In genomic region chr1:235013512-235013911, GRCh38 we compare ENCODE assay signal across 15 cellular contexts.
DNase-seq lines count a peak whose midpoint lies in the region; ATAC-seq, FAIRE-seq and TF ChIP-seq lines count a peak whose summit lies in the region.
"Had no signal": no experiment of that assay in that cellular context is flagged by ENCODE, and none has a peak within 500 bp of the region (broad histone marks: within the 10 kb centered on the region; RNA-seq: fewer than 3 reads in every experiment).

No MANE protein-coding gene starts in this region.

- no peak for TF ChIP-seq CTCF in GM12878 (IDR thresholded peaks at IDR 0.05 in 2 of 3, conservative IDR thresholded peaks at IDR 0.05 in 1 of 3; ENCODE audit: control insufficient read depth in 2 of 3, extremely low read depth in 1 of 3, insufficient read depth in 1 of 3, low read depth in 3 of 3, low read length in 3 of 3)
- no peak for TF ChIP-seq CTCF in osteoblast (IDR thresholded peaks at IDR 0.05; ENCODE audit: extremely low read depth, low read depth, low read length)
- no peak for TF ChIP-seq CTCF in chondrocyte (IDR thresholded peaks at IDR 0.05)

- SMC1A ChIA-PET in GM12878 (lab: Charles Lee; ENCODE audit: uncharacterized antibody, unreplicated experiment): interaction anchor here (0.8 to 12.9 kb wide), 5 partner anchors 31 to 64 kb away, joined by 3 to 229 read pairs (median 3); no protein-coding TSS in a partner anchor

- WGBS in GM12878 (ENCODE audit: insufficient coverage, insufficient replicate concordance, low lambda C conversion rate, missing lambda C conversion rate): 83% methylated on average over 3 of the region's 3 CpGs

- peaks cover 5% of the 10 kb centered on the region for H3K27me3 Mint-ChIP-seq in CD4-positive, CD25-positive, alpha-beta regulatory T cell
- H3K27me3 Mint-ChIP-seq in IgD-negative memory B cell (no peaks in the 10 kb centered on the region), chondrocyte (ENCODE audit: low read depth) (no peaks in the 10 kb centered on the region)

- no peak overlapping the region for H3K9ac ChIP-seq in GM12878 (ENCODE audit: control insufficient read depth, insufficient read depth, low read length)

- peaks cover 0 to 9% (median 3%) of the 10 kb centered on the region in 7 donors for H3K9me3 Mint-ChIP-seq in CD4-positive, CD25-positive, alpha-beta regulatory T cell
- H3K9me3 Mint-ChIP-seq in IgD-negative memory B cell: no peaks in the 10 kb centered on the region
- H3K9me3 Mint-ChIP-seq in chondrocyte (ENCODE audit: low read depth): peaks cover 3% of the 10 kb centered on the region

- no peaks in the 10 kb centered on the region for H3K27me3 ChIP-seq in CD4-positive, CD25-positive, alpha-beta regulatory T cell (ENCODE audit: control insufficient read depth, insufficient read depth, low read length)
- H3K27me3 ChIP-seq in GM12878 (replicated peaks in 1 of 2; ENCODE audit: control insufficient read depth in 2 of 2, insufficient read depth in 2 of 2, low read length in 1 of 2) (no peaks in the 10 kb centered on the region), osteoblast (ENCODE audit: insufficient read depth, low read length) (no peaks in the 10 kb centered on the region)
- H3K27me3 ChIP-seq: Peyer's patch had no signal

- H3K27ac Mint-ChIP-seq in CD4-positive, CD25-positive, alpha-beta regulatory T cell: peak overlapping the region; percentile 95 to 98 (median 96)
- peak overlapping the region; percentile 85 to 98 (median 97) for H3K27ac Mint-ChIP-seq in IgD-negative memory B cell
- no peak overlapping the region for H3K27ac Mint-ChIP-seq in chondrocyte (ENCODE audit: unreplicated experiment)

- peak overlapping the region; percentile 94 for H3K27ac ChIP-seq in CD4-positive, CD25-positive, alpha-beta regulatory T cell (ENCODE audit: insufficient read depth, low read length, poor library complexity, severe bottlenecking)
- H3K27ac ChIP-seq in GM12878 (ENCODE audit: control insufficient read depth, insufficient read depth): peak overlapping the region; percentile 99
- H3K27ac ChIP-seq in osteoblast (ENCODE audit: low read depth, low read length): peak overlapping the region; percentile 97

- H3K36me3 Mint-ChIP-seq in CD4-positive, CD25-positive, alpha-beta regulatory T cell: no peaks in the 10 kb centered on the region
- H3K36me3 Mint-ChIP-seq in IgD-negative memory B cell (no peaks in the 10 kb centered on the region), chondrocyte (ENCODE audit: low read depth) (peaks cover 3% of the 10 kb centered on the region)

- RAD21 ChIA-PET in GM12878 (lab: Charles Lee; ENCODE audit: unreplicated experiment): interaction anchor here (0.9 to 11.3 kb wide), 7 partner anchors 35 to 411 kb away, joined by 3 to 257 read pairs (median 5); no protein-coding TSS in a partner anchor

- TF ChIP-seq EP300 in GM12878 (IDR thresholded peaks at IDR 0.05; ENCODE audit: borderline replicate concordance in 1 of 2, control insufficient read depth in 1 of 2, low read depth in 2 of 2, low read length in 2 of 2): no peak

- no peak for TF ChIP-seq POLR2A in GM12878 (IDR thresholded peaks at IDR 0.05; ENCODE audit: low read depth, low read length)

- 0 out of 2 replicates have a peak, but pooled peaks cover 1% of the 10 kb centered on the region for H3K79me2 ChIP-seq in GM12878 (ENCODE audit: control insufficient read depth, insufficient read depth, low read length)
- H3K79me2 ChIP-seq in osteoblast (ENCODE audit: insufficient read depth, low read length): no peaks in the 10 kb centered on the region

- BruUV-seq in GM12878 (replicated peaks; lab: Mats Ljungman, UMichigan): no TSS peak

- peaks cover 7 to 66% (median 37%) of the 10 kb centered on the region in 4 donors for H3K4me1 Mint-ChIP-seq in CD4-positive, CD25-positive, alpha-beta regulatory T cell
- peaks cover 48 to 66% (median 58%) of the 10 kb centered on the region in 3 donors for H3K4me1 Mint-ChIP-seq in IgD-negative memory B cell
- H3K4me1 Mint-ChIP-seq in chondrocyte (ENCODE audit: low read depth): peaks cover 64% of the 10 kb centered on the region

- TF ChIP-seq RAD21 in GM12878 (IDR thresholded peaks at IDR 0.05; ENCODE audit: insufficient read depth, low read depth, low read length): no peak

- ATAC-seq in CD4-positive, CD25-positive, alpha-beta regulatory T cell (ENCODE audit: low read depth in 2 of 2): no peak
- no peak for ATAC-seq in GM12878
- no peak for ATAC-seq in HG03108 (IDR thresholded peaks at IDR 0.05; ENCODE audit: unreplicated experiment)
- ATAC-seq in GM19023 (IDR thresholded peaks at IDR 0.05; ENCODE audit: unreplicated experiment): no peak

- H3K36me3 ChIP-seq in CD4-positive, CD25-positive, alpha-beta regulatory T cell (ENCODE audit: control insufficient read depth, insufficient read depth, low read length): no peaks in the 10 kb centered on the region
- H3K36me3 ChIP-seq in GM12878 (ENCODE audit: control insufficient read depth in 2 of 2, insufficient read depth in 2 of 2, low read length in 1 of 2) (no peaks in the 10 kb centered on the region), osteoblast (ENCODE audit: insufficient read depth, low read length) (no peaks in the 10 kb centered on the region)
- H3K36me3 ChIP-seq: Peyer's patch had no signal

- H2AFZ ChIP-seq in GM12878 (ENCODE audit: control insufficient read depth, low read depth, low read length): no peak overlapping the region
- no peak overlapping the region for H2AFZ ChIP-seq in osteoblast (ENCODE audit: low read length)

- H3K4me2 ChIP-seq in GM12878 (ENCODE audit: control insufficient read depth, insufficient read depth) (no peak overlapping the region; the same call in 1 of the 2 replicates), osteoblast (ENCODE audit: insufficient read depth, low read length) (no peak overlapping the region)

- no peak for FAIRE-seq in GM12878 (lab: Jason Lieb, UNC)
- FAIRE-seq: bronchial epithelial cell had no signal

- H4K20me1 ChIP-seq in GM12878 (ENCODE audit: control insufficient read depth, insufficient read depth) (no peaks in the 10 kb centered on the region), osteoblast (ENCODE audit: insufficient read depth, low read length) (no peaks in the 10 kb centered on the region)

- H3K4me3 Mint-ChIP-seq in CD4-positive, CD25-positive, alpha-beta regulatory T cell: peak overlapping the region in 1 of 4 donors; percentile 83
- H3K4me3 Mint-ChIP-seq in IgD-negative memory B cell (peak overlapping the region in 2 of 4 donors; percentile 7 to 66), chondrocyte (ENCODE audit: unreplicated experiment) (no peak overlapping the region)

- no peak for DNase-seq in CD4-positive, CD25-positive, alpha-beta regulatory T cell
- DNase-seq in GM12878 (ENCODE audit: low read depth, low spot score) (no peak), osteoblast (ENCODE audit: insufficient read length, low spot score, missing footprints) (no peak), NCI-H146 (lab: John Stamatoyannopoulos, UW) (no peak), chondrocyte (ENCODE audit: low spot score) (no peak)
- DNase-seq: DMS 273 treated with DMSO at 0.1 percent for 48 hours; GOT3; NCI-H345; stimulated activated CD4-positive, alpha-beta T cell treated with anti-CD3 and anti-CD28 coated beads, Interleukin-4, amount 100 ng/mL, for 24 hours; T1000 had no signal

- peaks cover 30% of the 10 kb centered on the region for H3K4me1 ChIP-seq in CD4-positive, CD25-positive, alpha-beta regulatory T cell (ENCODE audit: control insufficient read depth, insufficient read depth, low read length, poor library complexity, severe bottlenecking)
- H3K4me1 ChIP-seq in GM12878 (ENCODE audit: control insufficient read depth, insufficient read depth, low read length) (peaks cover 84% of the 10 kb centered on the region), osteoblast (ENCODE audit: insufficient read depth, low read length) (peaks cover 32% of the 10 kb centered on the region)

- POLR2A ChIA-PET in GM12878 (lab: Charles Lee): interaction anchor here (0.8 kb wide), 1 partner anchor 61 kb away, joined by 3 read pairs; no protein-coding TSS in a partner anchor

- in situ Hi-C loops in GM12878 (cut with MboI): loop anchor here (5.0 kb wide), 1 partner anchor 36 kb away; no protein-coding TSS in a partner anchor

- H3K9me3 ChIP-seq in CD4-positive, CD25-positive, alpha-beta regulatory T cell (ENCODE audit: control insufficient read depth in 2 of 2, low read length in 2 of 2): no peaks in the 10 kb centered on the region
- H3K9me3 ChIP-seq in GM12878 (replicated peaks; ENCODE audit: control insufficient read depth, insufficient read depth, low read length) (peaks cover 4% of the 10 kb centered on the region; the same call in 2 of the 3 replicates), osteoblast (ENCODE audit: low read depth, low read length) (peaks cover 3% of the 10 kb centered on the region)
- H3K9me3 ChIP-seq: Peyer's patch had no signal

- CTCF ChIA-PET in GM12878 (lab: Yijun Ruan, JAX): interaction anchor here (0.9 to 2.9 kb wide), 3 partner anchors 9 to 409 kb away, joined by 3 to 14 read pairs (median 4); no protein-coding TSS in a partner anchor

- intact Hi-C loops in GM12878 (cut with micrococcal nuclease; ENCODE audit: unreplicated experiment): loop anchor here (2.0 kb wide), 1 partner anchor 283 kb away; no protein-coding TSS in a partner anchor

- H3K4me3 ChIP-seq in CD4-positive, CD25-positive, alpha-beta regulatory T cell (ENCODE audit: low read depth, low read length): no peak overlapping the region
- H3K4me3 ChIP-seq in GM12878: no peak overlapping the region
- H3K4me3 ChIP-seq in osteoblast (ENCODE audit: insufficient read depth, low read length): no peak overlapping the region
- H3K4me3 ChIP-seq: Peyer's patch had no signal

TF ChIP-seq in GM12878, 131 proteins besides CTCF, POLR2A, EP300 and RAD21:
- TF ChIP-seq PAX5 (IDR thresholded peaks at IDR 0.05; ENCODE audit: borderline replicate concordance, low read depth, low read length): no peak
- peak; percentile 72 for TF ChIP-seq POLR2AphosphoS5 (IDR thresholded peaks at IDR 0.05; ENCODE audit: low read length)
